In the genomic region with DNA sequence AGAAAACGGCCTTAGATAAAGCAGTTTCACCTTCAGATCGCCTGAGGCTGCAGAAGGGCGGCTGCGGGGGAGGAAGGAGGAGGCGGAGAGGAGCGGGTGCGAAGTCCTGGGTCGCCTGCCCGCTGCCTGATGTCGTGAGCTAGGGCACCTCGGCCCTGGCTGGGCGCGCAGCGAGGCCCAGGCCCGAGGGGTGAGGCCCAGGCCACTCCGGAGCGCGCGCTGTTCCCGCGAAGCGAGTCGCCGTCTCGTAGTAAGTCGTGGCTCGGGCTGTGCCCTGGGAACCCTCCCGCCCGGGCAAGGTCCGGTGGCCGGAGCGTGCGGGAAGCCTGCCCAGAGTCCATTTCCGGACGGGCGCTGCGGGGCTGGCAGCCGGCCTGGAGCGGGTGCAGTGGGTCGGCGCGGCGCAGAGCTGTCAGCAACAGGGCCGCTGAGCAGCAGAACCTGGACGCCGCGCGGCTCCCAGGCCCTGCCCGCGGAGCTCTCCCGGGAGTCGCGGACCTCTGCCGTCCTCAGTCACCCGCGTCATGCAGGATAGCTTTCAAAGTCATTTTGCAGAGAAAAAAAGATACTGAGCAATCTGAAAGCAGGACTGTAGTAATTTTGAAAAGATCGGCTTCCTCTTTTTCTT, we compare ENCODE assay signal across 8 cellular contexts. TPM values are rescaled to one million over a fixed set of nuclear protein-coding genes. Genes with fewer than 3 reads are reported as not detected.
DNase-seq lines count a peak whose midpoint lies in the region; ATAC-seq and TF ChIP-seq lines count a peak whose summit lies in the region.

No MANE protein-coding gene starts in this region.

- peaks cover 5% of the 10 kb centered on the region for H3K27me3 Mint-ChIP-seq in brain

- intact Hi-C loops in sciatic nerve (cut with DNase I), result no loop called here

- POLR2A ChIA-PET in AG04450 (lab: Yijun Ruan, JAX), result interaction anchor here (0.7 to 1.3 kb wide), 6 partner anchors 11 to 75 kb away, joined by 3 to 4 read pairs (median 3); partner anchors contain the start of gene TRIM2

- peaks cover 40% of the 10 kb centered on the region for H3K36me3 Mint-ChIP-seq in brain

- peaks cover 27% of the 10 kb centered on the region for H3K4me1 ChIP-seq in SJSA1 (replicated peaks)

- H3K36me3 ChIP-seq in SJSA1, result peaks cover 5% of the 10 kb centered on the region

- peaks cover 85% of the 10 kb centered on the region for H3K4me1 Mint-ChIP-seq in brain

- H3K4me3 ChIP-seq in AG04450 (ENCODE audit: low read depth, low read length), result peak overlapping the region; percentile 76
- H3K4me3 ChIP-seq in SJSA1, result peak overlapping the region; percentile 67
- H3K4me3 ChIP-seq in iPS-11a (ENCODE audit: low read depth, low read length), result peak overlapping the region; percentile 35

- H3K27ac Mint-ChIP-seq in brain, result peak overlapping the region; percentile 98 to 100 (median 100)

- H3K9me3 Mint-ChIP-seq in brain, result peaks cover 0 to 15% (median 7%) of the 10 kb centered on the region in 5 experiments

- DNase-seq in AG04450 (ENCODE audit: low read depth, low spot score) (no peak), SJSA1 (ENCODE audit: low read depth in 1 of 2, low spot score in 2 of 2) (peak; percentile 53 to 76), sciatic nerve (ENCODE audit: low spot score) (peak; percentile 74)

- H3K9me3 ChIP-seq in AG04450 (ENCODE audit: control insufficient read depth, insufficient read depth, low read length) (no peaks in the 10 kb centered on the region), SJSA1 (replicated peaks) (0 out of 2 replicates have a peak, but pooled peaks cover 3% of the 10 kb centered on the region)

- H3K4me3 Mint-ChIP-seq in brain, result peak overlapping the region; percentile 90 to 97 (median 95)

- H3K27ac ChIP-seq in AG04450 (ENCODE audit: low read depth, low read length) (peak overlapping the region; percentile 93), SJSA1 (peak overlapping the region; percentile 75)

- CTCF ChIA-PET in AG04450 (lab: Charles Lee), result interaction anchor here (0.9 to 1.1 kb wide), 3 partner anchors 14 to 93 kb away, joined by 3 read pairs; no protein-coding TSS in a partner anchor

- ATAC-seq in GM19023 (IDR thresholded peaks at IDR 0.05; ENCODE audit: unreplicated experiment), result peak; percentile 62
- ATAC-seq in HG03103 (IDR thresholded peaks at IDR 0.05; ENCODE audit: low read depth, unreplicated experiment), result peak; percentile 45
- peak; percentile 82 for ATAC-seq in sciatic nerve
- ATAC-seq in GM21526 (IDR thresholded peaks at IDR 0.05; ENCODE audit: low FRiP score, unreplicated experiment), result no peak

- H3K27me3 ChIP-seq in AG04450 (ENCODE audit: control insufficient read depth, insufficient read depth, low read length), result no peaks in the 10 kb centered on the region
- H3K27me3 ChIP-seq in SJSA1 (replicated peaks), result no peaks in the 10 kb centered on the region

- TF ChIP-seq CTCF in AG04450 (IDR thresholded peaks at IDR 0.05; ENCODE audit: low read depth, low read length), result no peak
- TF ChIP-seq CTCF in brain (conservative IDR thresholded peaks at IDR 0.05), result no peak

RNA-seq across cellular contexts. Expression of gene TRIM2, which starts 18.7 kb away (rescaled TPM):
- 30.4 and 31.3 TPM in 2 replicates for polyA plus RNA-seq in AG04450 (2011; rRNA removed)
- polyA minus RNA-seq in AG04450 (2011; rRNA and poly(A)+ RNA removed), result 102 and 131 TPM in 2 replicates
- 11.7 and 22.4 TPM in 2 replicates for total RNA-seq in SJSA1 (2014; rRNA removed; shearing (Covaris generic))
- 17.8 TPM for polyA plus RNA-seq in brain (ENCODE audit: insufficient read depth, low read depth, low replicate concordance)
- 60.9 TPM for total RNA-seq in sciatic nerve
